In genomic region chr7:45000096-45001032, GRCh38 we compare ENCODE assay signal across 8 cellular contexts. TPM values are rescaled to one million over a fixed set of nuclear protein-coding genes. Genes with fewer than 3 reads are reported as not detected.
DNase-seq lines count a peak whose midpoint lies in the region; TF ChIP-seq lines count a peak whose summit lies in the region.

Gene CCM2 (plus strand): TSS chr7:45000201. CDS start chr7:45000334, 133 bp downstream.

- in situ Hi-C loops in HAP-1 (cut with MboI; ENCODE audit: low sequenced_read_pairs), result no loop called here

- H3K9ac ChIP-seq in ES-I3 (ENCODE audit: low read depth, low read length) (peak within 1 kb of the TSS; percentile 99), stomach smooth muscle (ENCODE audit: low read length in 2 of 2) (peak within 1 kb of the TSS; percentile 84)

- peak in 1 of 2 experiments; percentile 59 for DNase-seq in HAP-1 (ENCODE audit: low spot score in 2 of 2)
- peak; percentile 78 for DNase-seq in left kidney (ENCODE audit: low read depth, low spot score)
- DNase-seq in foreskin melanocyte, result no peak
- no peak for DNase-seq in NCI-H524 treated with DMSO at 0.1 percent for 48 hours (lab: John Stamatoyannopoulos, UW)

- H3K9me3 ChIP-seq in ES-I3 (ENCODE audit: control insufficient read depth, insufficient read depth, low read length), result no peaks in the 10 kb centered on the region
- H3K9me3 ChIP-seq in HAP-1, result no peaks in the 10 kb centered on the region
- H3K9me3 ChIP-seq in stomach smooth muscle (ENCODE audit: control insufficient read depth in 2 of 2, low read length in 2 of 2), result no peaks in the 10 kb centered on the region

- H3K4me1 ChIP-seq in ES-I3 (ENCODE audit: insufficient read depth, low read length) (0 out of 2 replicates have a peak, but pooled peaks cover 5% of the 10 kb centered on the region), HAP-1 (peaks cover 10% of the 10 kb centered on the region), stomach smooth muscle (ENCODE audit: control insufficient read depth, insufficient read depth, low read length) (peaks cover 15% of the 10 kb centered on the region)

- H3K27ac ChIP-seq in cingulate gyrus (ENCODE audit: low read depth, low read length) (peak within 1 kb of the TSS; percentile 87), stomach smooth muscle (ENCODE audit: low read length) (peak within 1 kb of the TSS; percentile 68)

- H3K27me3 ChIP-seq in HAP-1 (ENCODE audit: low read depth) (no peaks in the 10 kb centered on the region), stomach smooth muscle (ENCODE audit: control insufficient read depth in 1 of 2, insufficient read depth in 2 of 2, low read length in 2 of 2) (no peaks in the 10 kb centered on the region)

- no peaks in the 10 kb centered on the region for H3K36me3 ChIP-seq in ES-I3 (ENCODE audit: insufficient read depth, low read length)
- H3K36me3 ChIP-seq in HAP-1 (replicated peaks), result no peaks in the 10 kb centered on the region; the same call in 1 of the 2 replicates
- no peaks in the 10 kb centered on the region for H3K36me3 ChIP-seq in stomach smooth muscle (ENCODE audit: control insufficient read depth in 2 of 2, insufficient read depth in 2 of 2, low read length in 2 of 2)

- H3K4me3 ChIP-seq in HAP-1, result peak within 1 kb of the TSS; percentile 46
- H3K4me3 ChIP-seq in stomach smooth muscle (ENCODE audit: low read length in 2 of 2), result peak within 1 kb of the TSS; percentile 92 to 98

TF ChIP-seq in PFSK-1, 5 proteins besides CTCF, POLR2A, EP300 and RAD21:
- TF ChIP-seq FOXP2 (optimal IDR thresholded peaks at IDR 0.05; ENCODE audit: borderline replicate concordance, extremely low read depth, extremely low read length, insufficient read depth) (no peak), SIN3A (IDR thresholded peaks at IDR 0.05; ENCODE audit: borderline replicate concordance, insufficient read depth, low read length) (no peak; the same call in 1 of the 2 replicates), REST (IDR thresholded peaks at IDR 0.05; ENCODE audit: insufficient read depth in 1 of 2, low read depth in 2 of 2, low read length in 2 of 2) (peak in 1 of 2 experiments; percentile 23; a peak in 1 of 4 replicates), TAF1 (IDR thresholded peaks at IDR 0.05; ENCODE audit: borderline replicate concordance, insufficient read depth, low read length) (0 out of 2 replicates have a peak, but pooled peaks have one; percentile 43), POLR2AphosphoS5 (IDR thresholded peaks at IDR 0.05; ENCODE audit: low read depth, low read length) (no peak; the same call in 1 of the 2 replicates)

RNA-seq across cellular contexts. Expression of gene CCM2, which starts in this region (rescaled TPM):
- 71.6 TPM for polyA plus RNA-seq in PFSK-1 (2012; ENCODE audit: insufficient read length, low read depth)
